Comparison of ENCODE assay signal across 8 cellular contexts in genomic region chr5:134466241-134467069, GRCh38. TPM values are rescaled to one million over a fixed set of nuclear protein-coding genes. Genes with fewer than 3 reads are reported as not detected.
DNase-seq lines count a peak whose midpoint lies in the region; ATAC-seq and TF ChIP-seq lines count a peak whose summit lies in the region.

No MANE protein-coding gene starts in this region.

- H3K9me3 ChIP-seq in IMR-90 (ENCODE audit: control insufficient read depth, insufficient read depth, low read length) (no peaks in the 10 kb centered on the region), Panc1 (ENCODE audit: control insufficient read depth, insufficient read depth, low read depth, low read length) (no peaks in the 10 kb centered on the region), thyroid gland (no peaks in the 10 kb centered on the region)
- H3K9me3 ChIP-seq in naive thymus-derived CD4-positive, alpha-beta T cell (ENCODE audit: control insufficient read depth in 2 of 3, low read length in 3 of 3): no peaks in the 10 kb centered on the region

- peak overlapping the region; percentile 68 for H3K9ac ChIP-seq in IMR-90 (ENCODE audit: low read depth, low read length)

- TF ChIP-seq RAD21 in IMR-90 (IDR thresholded peaks at IDR 0.05; ENCODE audit: low read length): no peak

- CTCF ChIA-PET in IMR-90 (lab: Yijun Ruan, JAX) (interaction anchor here (0.5 to 0.9 kb wide), 3 partner anchors 34 to 114 kb away, joined by 3 to 4 read pairs (median 3); no protein-coding TSS in a partner anchor), Panc1 (lab: Charles Lee) (no interaction called here)
- CTCF ChIA-PET in naive thymus-derived CD4-positive, alpha-beta T cell (lab: Charles Lee): interaction anchor here (0.6 to 1.6 kb wide), 6 partner anchors 14 to 1045 kb away, joined by 3 to 4 read pairs (median 4); no protein-coding TSS in a partner anchor

- H3K4me1 Mint-ChIP-seq in naive thymus-derived CD4-positive, alpha-beta T cell: peaks cover 7 to 25% (median 18%) of the 10 kb centered on the region in 7 donors

- peak overlapping the region; percentile 75 to 93 (median 86) for H3K4me3 Mint-ChIP-seq in naive thymus-derived CD4-positive, alpha-beta T cell

- intact Hi-C loops in IMR-90 (cut with micrococcal nuclease) (loop anchor here (2.0 kb wide), 2 partner anchors 28 to 46 kb away; no protein-coding TSS in a partner anchor), Panc1 (cut with micrococcal nuclease; ENCODE audit: unreplicated experiment) (no loop called here), thyroid gland (cut with DNase I) (loop anchor here (10.0 kb wide), 2 partner anchors 52 to 58 kb away; partner anchors contain the start of genes CDKN2AIPNL and JADE2)
- intact Hi-C loops in naive thymus-derived CD4-positive, alpha-beta T cell (cut with micrococcal nuclease): loop anchor here (1.0 to 5.0 kb wide), 4 partner anchors 36 to 59 kb away; partner anchors contain the start of genes CDKN2AIPNL (in 1 of the 2) and JADE2 (in 1 of the 2)

- peak overlapping the region; percentile 71; the same call in 1 of the 2 replicates for H2BK20ac ChIP-seq in IMR-90 (ENCODE audit: low read depth, low read length)

- peak overlapping the region; percentile 44 for H3K18ac ChIP-seq in IMR-90 (ENCODE audit: low read depth, low read length)

- TF ChIP-seq CTCF in C4-2B (conservative IDR thresholded peaks at IDR 0.05) (no peak), IMR-90 (conservative IDR thresholded peaks at IDR 0.05; ENCODE audit: low read depth, low read length) (no peak), Panc1 (IDR thresholded peaks at IDR 0.05) (no peak), thyroid gland (IDR thresholded peaks at IDR 0.05) (peak in 2 of 6 experiments; percentile 5 to 8)

- H3K27ac ChIP-seq in C4-2B (peak overlapping the region; percentile 89), IMR-90 (ENCODE audit: insufficient read depth, low read length) (peak overlapping the region; percentile 96), Panc1 (ENCODE audit: low read length) (peak overlapping the region; percentile 96), thyroid gland (peak overlapping the region; percentile 96 to 100 (median 100))
- peak overlapping the region; percentile 66 for H3K27ac ChIP-seq in naive thymus-derived CD4-positive, alpha-beta T cell (ENCODE audit: low read depth, low read length)

- H3K79me1 ChIP-seq in IMR-90 (ENCODE audit: low read depth in 1 of 2, low read length in 2 of 2): peaks cover 0 to 3% of the 10 kb centered on the region in 2 experiments; a peak in 1 of 4 replicates

- BruUV-seq in IMR-90 (replicated peaks; lab: Mats Ljungman, UMichigan): no TSS peak
- BruUV-seq in Panc1 (replicated peaks; lab: Mats Ljungman, UMichigan): no TSS peak

- in situ Hi-C loops in IMR-90 (cut with MboI; ENCODE audit: low sequenced_read_pairs): no loop called here
- in situ Hi-C loops in Panc1 (cut with HindIII; ENCODE audit: low pct_unique_long_range_greater_than_20kb, low sequenced_read_pairs): no loop called here

- H3K56ac ChIP-seq in IMR-90 (ENCODE audit: extremely low read depth, insufficient read depth, low read length): peak overlapping the region; percentile 91

- H3K4me3 ChIP-seq in IMR-90 (ENCODE audit: insufficient read depth, low read depth, low read length) (peak overlapping the region; percentile 32; the same call in 1 of the 2 replicates), Panc1 (ENCODE audit: low read depth in 2 of 2, low read length in 2 of 2) (peak overlapping the region; percentile 54 to 76), thyroid gland (replicated peaks in 1 of 3) (peak overlapping the region in 2 of 3 donors; percentile 34 to 37)
- peak overlapping the region; percentile 71 for H3K4me3 ChIP-seq in naive thymus-derived CD4-positive, alpha-beta T cell (ENCODE audit: low read length)

- H2BK120ac ChIP-seq in IMR-90 (ENCODE audit: low read depth, low read length): peak overlapping the region; percentile 90

- peak overlapping the region; percentile 89 for H3K23ac ChIP-seq in IMR-90 (ENCODE audit: low read depth, low read length)

- POLR2A ChIA-PET in IMR-90 (lab: Charles Lee; ENCODE audit: unreplicated experiment): interaction anchor here (1.4 kb wide), 1 partner anchor 58 kb away, joined by 3 read pairs; no protein-coding TSS in a partner anchor
- POLR2A ChIA-PET in Panc1 (lab: Charles Lee): interaction anchor here (0.6 to 1.1 kb wide), 2 partner anchors 41 to 86 kb away, joined by 3 to 5 read pairs; no protein-coding TSS in a partner anchor
- POLR2A ChIA-PET in naive thymus-derived CD4-positive, alpha-beta T cell (lab: Charles Lee): interaction anchor here (0.8 to 5.1 kb wide), 12 partner anchors 37 to 240 kb away, joined by 3 to 60 read pairs (median 4); partner anchors contain the start of genes CDKL3, CDKN2AIPNL, JADE2 and PPP2CA

- ATAC-seq in GM19438 (IDR thresholded peaks at IDR 0.05; ENCODE audit: low read depth, unreplicated experiment): peak; percentile 31
- ATAC-seq in IMR-90 (ENCODE audit: low read depth): peak; percentile 77
- ATAC-seq in Panc1: peak; percentile 83
- peak; percentile 72 for ATAC-seq in naive thymus-derived CD4-positive, alpha-beta T cell

- H3K4ac ChIP-seq in IMR-90 (ENCODE audit: low read depth, low read length): peak overlapping the region; percentile 93

- H2AFZ ChIP-seq in IMR-90 (replicated peaks; ENCODE audit: low read length, poor library complexity): peak overlapping the region; percentile 93

- no peaks in the 10 kb centered on the region for H3K9me3 Mint-ChIP-seq in naive thymus-derived CD4-positive, alpha-beta T cell

- H2BK5ac ChIP-seq in IMR-90 (ENCODE audit: low read depth, low read length, poor library complexity, severe bottlenecking): peak overlapping the region; percentile 94

- H3K4me1 ChIP-seq in IMR-90 (ENCODE audit: control insufficient read depth, insufficient read depth, low read length) (peaks cover 10% of the 10 kb centered on the region), Panc1 (ENCODE audit: control insufficient read depth, insufficient read depth, low read length) (peaks cover 33% of the 10 kb centered on the region), thyroid gland (peaks cover 16 to 38% of the 10 kb centered on the region in 2 donors)
- peaks cover 8 to 16% of the 10 kb centered on the region in 2 donors for H3K4me1 ChIP-seq in naive thymus-derived CD4-positive, alpha-beta T cell (ENCODE audit: control insufficient read depth in 2 of 2, insufficient read depth in 2 of 2, low read length in 2 of 2)

- H2AK5ac ChIP-seq in IMR-90 (ENCODE audit: low read depth, low read length): peak overlapping the region; percentile 83

- peak overlapping the region; percentile 74 for H4K5ac ChIP-seq in IMR-90 (ENCODE audit: low read depth, low read length)

- H3K36me3 ChIP-seq in IMR-90 (ENCODE audit: control insufficient read depth, insufficient read depth, low read length): no peaks in the 10 kb centered on the region
- H3K36me3 ChIP-seq in Panc1 (ENCODE audit: control insufficient read depth, insufficient read depth, low read length): no peaks in the 10 kb centered on the region; the same call in 1 of the 2 replicates
- H3K36me3 ChIP-seq in naive thymus-derived CD4-positive, alpha-beta T cell (ENCODE audit: control insufficient read depth in 2 of 3, insufficient read depth in 3 of 3, low read length in 3 of 3): no peaks in the 10 kb centered on the region
- no peaks in the 10 kb centered on the region for H3K36me3 ChIP-seq in thyroid gland

- DNase-seq in IMR-90 (peak; percentile 55), Panc1 (ENCODE audit: low read depth, low spot score) (peak; percentile 39), activated gamma-delta T cell (lab: John Stamatoyannopoulos, UW) (peak; percentile 18), fibroblast of the conjunctiva (ENCODE audit: low read depth) (peak; percentile 98), thyroid gland (peak; percentile 100)
- DNase-seq in naive thymus-derived CD4-positive, alpha-beta T cell: peak; percentile 20 to 66 (median 45)

- H3K9me1 ChIP-seq in IMR-90 (ENCODE audit: insufficient read depth, low read length): peaks cover 11% of the 10 kb centered on the region; the same call in 1 of the 2 replicates

- peak overlapping the region; percentile 66 to 93 (median 85) for H3K27ac Mint-ChIP-seq in naive thymus-derived CD4-positive, alpha-beta T cell

- H4K91ac ChIP-seq in IMR-90 (ENCODE audit: insufficient read depth, low read depth, low read length): peak overlapping the region; percentile 83

- TF ChIP-seq POLR2A in IMR-90 (IDR thresholded peaks at IDR 0.05; ENCODE audit: low read depth, low read length) (no peak), thyroid gland (IDR thresholded peaks at IDR 0.05) (peak in 1 of 2 donors; percentile 47)

- peak overlapping the region; percentile 53; the same call in 1 of the 3 replicates for H2BK15ac ChIP-seq in IMR-90 (ENCODE audit: low read depth, low read length)

- peak overlapping the region; percentile 97 for H2AK9ac ChIP-seq in IMR-90 (replicated peaks; ENCODE audit: low read depth, low read length, poor library complexity)

- H4K8ac ChIP-seq in IMR-90 (ENCODE audit: low read depth in 2 of 2, low read length in 2 of 2): peak overlapping the region; percentile 82 to 94

- H3K14ac ChIP-seq in IMR-90 (replicated peaks; ENCODE audit: low read depth, low read length): peak overlapping the region; percentile 83

- no peaks in the 10 kb centered on the region for H3K36me3 Mint-ChIP-seq in naive thymus-derived CD4-positive, alpha-beta T cell

- H3K27me3 ChIP-seq in IMR-90 (ENCODE audit: control insufficient read depth, insufficient read depth, low read length): no peaks in the 10 kb centered on the region
- H3K27me3 ChIP-seq in Panc1 (ENCODE audit: control insufficient read depth, insufficient read depth, low read length): no peaks in the 10 kb centered on the region
- H3K27me3 ChIP-seq in naive thymus-derived CD4-positive, alpha-beta T cell (ENCODE audit: control insufficient read depth in 2 of 2, insufficient read depth in 2 of 2, low read length in 2 of 2): no peaks in the 10 kb centered on the region
- no peaks in the 10 kb centered on the region for H3K27me3 ChIP-seq in thyroid gland

- H3K4me2 ChIP-seq in IMR-90 (ENCODE audit: low read depth, low read length): peak overlapping the region; percentile 87

- dilution Hi-C loops in IMR-90 (cut with HindIII; ENCODE audit: low sequenced_read_pairs, unreplicated experiment): no loop called here

- H3K27me3 Mint-ChIP-seq in naive thymus-derived CD4-positive, alpha-beta T cell: no peaks in the 10 kb centered on the region

- no peaks in the 10 kb centered on the region for H4K20me1 ChIP-seq in IMR-90 (ENCODE audit: insufficient read depth, low read length)

- WGBS in IMR-90 (ENCODE audit: extremely low coverage in 2 of 2, insufficient read length in 1 of 2), 2 experiments: 5% methylated on average over 11 of the region's 26 CpGs; no CpG with 5 or more reads in 1 of the 2 experiments
- WGBS in thyroid gland, 2 donors: 2 to 6% methylated on average over 20 to 25 of the region's 26 CpGs

RNA-seq across cellular contexts. Expression of gene CDKN2AIPNL, which starts 54.8 kb away (rescaled TPM):
- 18.1 and 27.5 TPM in 2 replicates for total RNA-seq in IMR-90 (2012; rRNA removed)
- polyA plus RNA-seq in IMR-90 (2012; rRNA removed): 11.1 and 14.0 TPM in 2 replicates
- polyA plus RNA-seq in IMR-90 (2012; cell fraction: cytosol; rRNA removed): 10.8 and 11.5 TPM in 2 replicates
- 2.3 and 5.1 TPM in 2 replicates for polyA plus RNA-seq in IMR-90 (2012; cell fraction: nucleus; rRNA removed; ENCODE audit: low replicate concordance)
- total RNA-seq in Panc1 (2021; ENCODE audit: unreplicated experiment): 43.6 TPM
- polyA plus RNA-seq in Panc1 (2012; ENCODE audit: insufficient read length): 36.1 TPM
- 10 to 100 TPM; 11.5 to 20.8 (median 16.8) TPM for total RNA-seq in naive thymus-derived CD4-positive, alpha-beta T cell
- polyA plus RNA-seq in naive thymus-derived CD4-positive, alpha-beta T cell: 10 to 100 TPM; 25.8 to 29.1 TPM
- total RNA-seq in thyroid gland: 10 to 100 TPM; 27.9 to 42.3 (median 34.8) TPM

RNA-seq across cellular contexts. Expression of gene JADE2, which starts 59.0 kb away (rescaled TPM):
- total RNA-seq in IMR-90 (2012; rRNA removed) (13.9 and 14.9 TPM in 2 replicates), Panc1 (2021; ENCODE audit: unreplicated experiment) (80.0 TPM), thyroid gland (100 to 1,000 TPM in 1 of 4 donors, 10 to 100 TPM in 3; 51.7 to 116 (median 76.6) TPM)
- 13.3 and 16.7 TPM in 2 replicates for polyA plus RNA-seq in IMR-90 (2012; rRNA removed)
- polyA plus RNA-seq in IMR-90 (2012; cell fraction: cytosol; rRNA removed): 10.0 and 16.8 TPM in 2 replicates
- 19.0 and 26.8 TPM in 2 replicates for polyA plus RNA-seq in IMR-90 (2012; cell fraction: nucleus; rRNA removed; ENCODE audit: low replicate concordance)
- polyA plus RNA-seq in Panc1 (2012; ENCODE audit: insufficient read length): 40.4 TPM
- total RNA-seq in naive thymus-derived CD4-positive, alpha-beta T cell: 100 to 1,000 TPM in 4 of 5 experiments, 10 to 100 TPM in 1; 99.0 to 271 (median 153) TPM
- 10 to 100 TPM; 29.8 to 55.7 TPM for polyA plus RNA-seq in naive thymus-derived CD4-positive, alpha-beta T cell

Comparison
In these comparisons a context has a peak if more than half of its experiments do, and no peak if none do; other contexts are left out.
1. Peak in every context shown above with its lines: DNase-seq, ATAC-seq, H3K4me3 ChIP-seq and H3K27ac ChIP-seq.
2. ATAC-seq: peak in every context shown above with its lines; median percentile 83 in Panc1; 77 in IMR-90; 72 in naive thymus-derived CD4-positive, alpha-beta T cell; 31 in GM19438.
3. DNase-seq: peak in every context shown above with its lines; median percentile 100 in thyroid gland; 98 in fibroblast of the conjunctiva; 55 in IMR-90; 45 in naive thymus-derived CD4-positive, alpha-beta T cell; 39 in Panc1; 18 in activated gamma-delta T cell.